In genomic region chr4:10087152-10087791, GRCh38 we compare ENCODE assay signal across 18 cellular contexts. TPM values are rescaled to one million over a fixed set of nuclear protein-coding genes. Genes with fewer than 3 reads are reported as not detected.
DNase-seq lines count a peak whose midpoint lies in the region; FAIRE-seq and TF ChIP-seq lines count a peak whose summit lies in the region.
"Had no signal": no experiment of that assay in that cellular context is flagged by ENCODE, and none has a peak within 500 bp of the region (broad histone marks: within the 10 kb centered on the region; RNA-seq: fewer than 3 reads in every experiment).

No MANE protein-coding gene starts in this region.

- H3K27ac Mint-ChIP-seq in activated naive CD8-positive, alpha-beta T cell: peak overlapping the region; percentile 54
- H3K27ac Mint-ChIP-seq in progenitor cell of endocrine pancreas: peak overlapping the region; percentile 52

- intact Hi-C loops in kidney (cut with DNase I) (no loop called here), A673 (cut with micrococcal nuclease; ENCODE audit: unreplicated experiment) (no loop called here)

- H3K27ac ChIP-seq in kidney (ENCODE audit: low read depth in 2 of 2, low read length in 2 of 2): peak overlapping the region in 1 of 2 donors; percentile 93
- H3K27ac ChIP-seq in A673 (ENCODE audit: low read depth, low read length, poor library complexity, severe bottlenecking): no peak overlapping the region
- H3K27ac ChIP-seq: adrenal gland, C4-2B had no signal

- no peaks in the 10 kb centered on the region for H3K9me3 ChIP-seq in kidney (ENCODE audit: control insufficient read depth in 1 of 2, low read length in 2 of 2)
- H3K9me3 ChIP-seq in A673 (ENCODE audit: low read depth, low read length, poor library complexity, severe bottlenecking): no peaks in the 10 kb centered on the region
- H3K9me3 ChIP-seq: adrenal gland, gastrocnemius medialis had no signal

- H3K36me3 ChIP-seq in kidney (ENCODE audit: control insufficient read depth in 1 of 2, insufficient read depth in 2 of 2, low read length in 2 of 2) (peaks cover 57 to 73% of the 10 kb centered on the region in 2 donors), A673 (ENCODE audit: insufficient read depth, low read length, poor library complexity, severe bottlenecking) (peaks cover 60% of the 10 kb centered on the region)

- DNase-seq in GM12892 (ENCODE audit: insufficient read length) (no peak), kidney (peak; percentile 56), progenitor cell of endocrine pancreas (ENCODE audit: low spot score, unreplicated experiment) (no peak), A673 (ENCODE audit: low spot score) (no peak), OCI-M1 (lab: John Stamatoyannopoulos, UW) (no peak), occipital lobe (lab: John Stamatoyannopoulos, UW) (no peak)
- DNase-seq: activated CD4-positive, CD25-positive, alpha-beta regulatory T cell treated with anti-CD3 and anti-CD28 coated beads, Interleukin-2, amount 50 U/mL, for 72 hours; activated CD8-positive, alpha-beta memory T cell treated with anti-CD3 and anti-CD28 coated beads, Interleukin-2, amount 50 U/mL, for 48 hours; DND-41; NCI-H1930; NCI-H510A treated with DMSO at 0.1 percent for 48 hours; stimulated activated CD4-positive, alpha-beta T cell treated with anti-CD3 and anti-CD28 coated beads, Interleukin-4, amount 100 ng/mL, for 4 hours; T-helper 2 cell had no signal

- no peaks in the 10 kb centered on the region for H3K27me3 Mint-ChIP-seq in activated naive CD8-positive, alpha-beta T cell
- H3K27me3 Mint-ChIP-seq in progenitor cell of endocrine pancreas: no peaks in the 10 kb centered on the region
- H3K27me3 Mint-ChIP-seq: IgD-negative memory B cell had no signal

- BruUV-seq in A673 (replicated peaks; lab: Mats Ljungman, UMichigan): no TSS peak

- H3K4me3 Mint-ChIP-seq in activated naive CD8-positive, alpha-beta T cell: no peak overlapping the region
- no peak overlapping the region for H3K4me3 Mint-ChIP-seq in progenitor cell of endocrine pancreas (ENCODE audit: low read depth)
- H3K4me3 Mint-ChIP-seq: IgD-negative memory B cell had no signal

- CTCF ChIA-PET in A673 (lab: Charles Lee): no interaction called here

- no peaks in the 10 kb centered on the region for H3K36me3 Mint-ChIP-seq in activated naive CD8-positive, alpha-beta T cell
- peaks cover 28% of the 10 kb centered on the region for H3K36me3 Mint-ChIP-seq in progenitor cell of endocrine pancreas (ENCODE audit: insufficient read depth)
- H3K36me3 Mint-ChIP-seq: IgD-negative memory B cell had no signal

- POLR2A ChIA-PET in A673 (lab: Charles Lee; ENCODE audit: low non-redundant PET): no interaction called here

- H3K9ac ChIP-seq in kidney (ENCODE audit: low read length in 2 of 2): no peak overlapping the region

- H3K4me1 ChIP-seq in kidney (ENCODE audit: control insufficient read depth in 1 of 2, insufficient read depth in 1 of 2, low read depth in 1 of 2, low read length in 2 of 2): peaks cover 31 to 40% of the 10 kb centered on the region in 2 donors
- no peaks in the 10 kb centered on the region for H3K4me1 ChIP-seq in A673 (ENCODE audit: insufficient read depth, low read length, poor library complexity, severe bottlenecking)

- peaks cover 19% of the 10 kb centered on the region for H3K4me1 Mint-ChIP-seq in activated naive CD8-positive, alpha-beta T cell (ENCODE audit: low read depth)
- peaks cover 17% of the 10 kb centered on the region for H3K4me1 Mint-ChIP-seq in progenitor cell of endocrine pancreas (ENCODE audit: low read depth)

- 0 out of 2 replicates have a peak, but pooled peaks have one; percentile 33 for TF ChIP-seq POLR2A in GM12892 (IDR thresholded peaks at IDR 0.05; ENCODE audit: low read depth, low read length)

- H3K27me3 ChIP-seq in A673 (replicated peaks; ENCODE audit: insufficient read depth, low read depth, low read length, poor library complexity): no peaks in the 10 kb centered on the region
- H3K27me3 ChIP-seq: adrenal gland, gastrocnemius medialis had no signal

- no peaks in the 10 kb centered on the region for H3K9me3 Mint-ChIP-seq in activated naive CD8-positive, alpha-beta T cell (ENCODE audit: low read depth)
- no peaks in the 10 kb centered on the region for H3K9me3 Mint-ChIP-seq in progenitor cell of endocrine pancreas (ENCODE audit: low read depth)
- H3K9me3 Mint-ChIP-seq: IgD-negative memory B cell had no signal

- H3K4me3 ChIP-seq in kidney (ENCODE audit: low read length in 2 of 2) (no peak overlapping the region), A673 (ENCODE audit: low read depth, low read length, poor library complexity, severe bottlenecking) (no peak overlapping the region)
- H3K4me3 ChIP-seq: adrenal gland, gastrocnemius medialis had no signal

- FAIRE-seq in GM12892 (lab: Jason Lieb, UNC): no peak
- FAIRE-seq in kidney (lab: Jason Lieb, UNC): no peak

- TF ChIP-seq CTCF in kidney (IDR thresholded peaks at IDR 0.05; ENCODE audit: borderline replicate concordance, extremely low read depth, insufficient read depth) (no peak), progenitor cell of endocrine pancreas (IDR thresholded peaks at IDR 0.05; ENCODE audit: unreplicated experiment) (no peak), A673 (conservative IDR thresholded peaks at IDR 0.05; ENCODE audit: low read depth, low read length) (no peak)

RNA-seq across cellular contexts. Expression of gene WDR1, which starts 29.3 kb away (rescaled TPM):
- polyA plus RNA-seq in GM12892 (2012; ENCODE audit: missing spikeins): 137 TPM
- total RNA-seq in kidney: 313 TPM
- 176 TPM for polyA plus RNA-seq in kidney (ENCODE audit: insufficient read depth, low read depth, low replicate concordance)
- 191 and 200 TPM in 2 replicates for total RNA-seq in progenitor cell of endocrine pancreas
- total RNA-seq in A673 (2021): 196 and 227 TPM in 2 replicates
- 75.5 TPM for total RNA-seq in occipital lobe
